Comparison of ENCODE assay signal across 10 cellular contexts in the genomic region with DNA sequence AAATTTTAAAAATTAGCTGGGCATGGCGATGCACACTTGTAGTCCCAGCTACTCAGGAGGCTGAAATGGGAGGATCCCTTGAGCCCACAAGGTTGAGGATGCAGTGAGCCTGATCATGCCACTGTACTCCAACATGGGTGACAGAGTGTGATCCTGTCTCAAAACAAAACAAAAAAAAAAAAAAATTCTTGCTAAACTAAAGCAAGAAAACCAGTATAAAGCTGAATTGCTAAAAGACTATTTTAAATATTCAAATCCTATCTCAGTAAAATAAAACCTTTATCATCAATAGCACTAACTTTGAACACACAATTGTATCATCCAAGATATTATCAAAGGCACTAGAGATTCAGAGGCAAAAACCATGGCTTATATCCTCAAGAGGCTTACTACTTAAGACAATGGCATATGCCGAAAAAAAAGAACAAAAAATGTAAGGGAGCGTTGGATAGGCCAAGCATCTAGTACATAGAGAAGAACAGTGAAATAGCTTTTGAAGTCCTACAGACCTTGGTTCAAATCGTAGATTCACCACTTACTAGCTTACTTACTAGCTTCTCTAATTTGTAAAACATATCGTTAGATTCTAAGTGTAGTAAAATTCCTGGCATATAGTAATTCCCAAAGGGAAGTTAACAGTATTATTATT. TPM values are rescaled to one million over a fixed set of nuclear protein-coding genes. Genes with fewer than 3 reads are reported as not detected.
A peak's percentile ranks its signal among the peaks of the same experiment; 100 is the strongest.
DNase-seq lines count a peak whose midpoint lies in the region; ATAC-seq and TF ChIP-seq lines count a peak whose summit lies in the region.
"Had no signal": no experiment of that assay in that cellular context is flagged by ENCODE, and none has a peak within 500 bp of the region (broad histone marks: within the 10 kb centered on the region; RNA-seq: fewer than 3 reads in every experiment).

No MANE protein-coding gene starts in this region.

- H2BK5ac ChIP-seq in trophoblast cell (ENCODE audit: low read depth, low read length, poor library complexity) = no peak overlapping the region

- H4K91ac ChIP-seq in trophoblast cell (ENCODE audit: low read depth, low read length) = no peak overlapping the region

- peaks cover 10% of the 10 kb centered on the region for H3K79me2 ChIP-seq in trophoblast cell (ENCODE audit: control insufficient read depth, insufficient read depth, low read length, poor library complexity)

- WGBS in trophoblast cell (ENCODE audit: extremely low coverage, insufficient coverage, insufficient read length) = no CpG with 5 or more reads among the region's 5 CpGs
- 91 to 93% methylated on average over 3 to 4 of the region's 5 CpGs for WGBS in endodermal cell (ENCODE audit: insufficient coverage in 1 of 2, insufficient read length in 1 of 2), 2 experiments

- H3K9me3 Mint-ChIP-seq in CD8-positive, alpha-beta T cell = no peaks in the 10 kb centered on the region
- no peaks in the 10 kb centered on the region for H3K9me3 Mint-ChIP-seq in chondrocyte (ENCODE audit: low read depth)
- H3K9me3 Mint-ChIP-seq in endodermal cell = no peaks in the 10 kb centered on the region

- H3K4me1 Mint-ChIP-seq in CD8-positive, alpha-beta T cell (ENCODE audit: low read depth) = peaks cover 78% of the 10 kb centered on the region
- H3K4me1 Mint-ChIP-seq in chondrocyte (ENCODE audit: low read depth) (peaks cover 53% of the 10 kb centered on the region), endodermal cell (peaks cover 29% of the 10 kb centered on the region)

- H3K36me3 Mint-ChIP-seq in CD8-positive, alpha-beta T cell = peaks cover 7% of the 10 kb centered on the region
- H3K36me3 Mint-ChIP-seq in chondrocyte (ENCODE audit: low read depth) (no peaks in the 10 kb centered on the region), endodermal cell (ENCODE audit: low read depth) (no peaks in the 10 kb centered on the region)

- intact Hi-C loops in CD8-positive, alpha-beta T cell (cut with DNase I, micrococcal nuclease) = loop anchor here (5.0 to 10.0 kb wide), 7 partner anchors 278 to 1122 kb away; a partner anchor contains a TSS

- ATAC-seq in CD8-positive, alpha-beta T cell = no peak
- no peak for ATAC-seq in GM21526 (IDR thresholded peaks at IDR 0.05; ENCODE audit: low FRiP score, unreplicated experiment)

- H3K4me3 Mint-ChIP-seq in CD8-positive, alpha-beta T cell = peak overlapping the region; percentile 77
- H3K4me3 Mint-ChIP-seq in chondrocyte (ENCODE audit: unreplicated experiment) (no peak overlapping the region), endodermal cell (no peak overlapping the region)

- H2BK12ac ChIP-seq in trophoblast cell (ENCODE audit: low read length) = no peak overlapping the region

- H3K36me3 ChIP-seq in CD8-positive, alpha-beta T cell (ENCODE audit: insufficient read depth, low read length) = no peaks in the 10 kb centered on the region
- H3K36me3 ChIP-seq in MG63 = 0 out of 2 replicates have a peak, but pooled peaks cover 2% of the 10 kb centered on the region
- no peaks in the 10 kb centered on the region for H3K36me3 ChIP-seq in trophoblast cell (ENCODE audit: control insufficient read depth in 1 of 2, insufficient read depth in 2 of 2, low read length in 2 of 2)
- no peaks in the 10 kb centered on the region for H3K36me3 ChIP-seq in endodermal cell (ENCODE audit: control insufficient read depth, insufficient read depth, low read length)

- H3K4me1 ChIP-seq in CD8-positive, alpha-beta T cell (ENCODE audit: insufficient read depth, low read length) = peaks cover 51% of the 10 kb centered on the region
- peaks cover 0 to 2% of the 10 kb centered on the region in 2 experiments for H3K4me1 ChIP-seq in trophoblast cell (ENCODE audit: control insufficient read depth in 1 of 2, insufficient read depth in 2 of 2, low read length in 2 of 2)
- no peaks in the 10 kb centered on the region for H3K4me1 ChIP-seq in endodermal cell (ENCODE audit: control insufficient read depth, insufficient read depth, low read length)

- no peak overlapping the region for H3K4me2 ChIP-seq in trophoblast cell (ENCODE audit: low read length)

- H3K27ac Mint-ChIP-seq in CD8-positive, alpha-beta T cell = peak overlapping the region; percentile 83
- H3K27ac Mint-ChIP-seq in chondrocyte (ENCODE audit: unreplicated experiment) (peak overlapping the region; percentile 17), endodermal cell (no peak overlapping the region)

- no peak overlapping the region for H4K12ac ChIP-seq in trophoblast cell (ENCODE audit: low read depth, low read length)

- no peaks in the 10 kb centered on the region for H3K27me3 ChIP-seq in CD8-positive, alpha-beta T cell (ENCODE audit: insufficient read depth, low read length)
- H3K27me3 ChIP-seq in MG63 = no peaks in the 10 kb centered on the region
- no peaks in the 10 kb centered on the region for H3K27me3 ChIP-seq in trophoblast cell (ENCODE audit: insufficient read depth, low read length)
- no peaks in the 10 kb centered on the region for H3K27me3 ChIP-seq in endodermal cell (ENCODE audit: control insufficient read depth, insufficient read depth, low read length, poor library complexity, severe bottlenecking)

- no peak overlapping the region for H2BK120ac ChIP-seq in trophoblast cell (ENCODE audit: insufficient read depth, low read length, poor library complexity)

- no peak for TF ChIP-seq CTCF in CD8-positive, alpha-beta T cell (IDR thresholded peaks at IDR 0.05)
- TF ChIP-seq CTCF in chondrocyte (IDR thresholded peaks at IDR 0.05) = no peak
- TF ChIP-seq CTCF in endodermal cell (conservative IDR thresholded peaks at IDR 0.05) = no peak

- POLR2A ChIA-PET in CD8-positive, alpha-beta T cell (lab: Charles Lee) = interaction anchor here (1.2 kb wide), 1 partner anchor 32 kb away, joined by 3 read pairs; no protein-coding TSS in a partner anchor

- no peak overlapping the region for H4K8ac ChIP-seq in trophoblast cell (ENCODE audit: low read depth, low read length)

- H3K79me1 ChIP-seq in trophoblast cell (ENCODE audit: low read length) = peaks cover 8% of the 10 kb centered on the region

- no peaks in the 10 kb centered on the region for H3K9me3 ChIP-seq in CD8-positive, alpha-beta T cell (ENCODE audit: low read length)
- H3K9me3 ChIP-seq in MG63 (no peaks in the 10 kb centered on the region), trophoblast cell (ENCODE audit: insufficient read depth, low read depth, low read length) (no peaks in the 10 kb centered on the region), endodermal cell (ENCODE audit: control insufficient read depth, low read length) (no peaks in the 10 kb centered on the region)

- no peak overlapping the region for H2AFZ ChIP-seq in trophoblast cell (ENCODE audit: insufficient read depth, low read length, poor library complexity)

- H3K9ac ChIP-seq in trophoblast cell (ENCODE audit: low read length) (no peak overlapping the region), endodermal cell (ENCODE audit: extremely low read depth, low read length, poor library complexity, severe bottlenecking) (no peak overlapping the region)

- peak overlapping the region; percentile 95 for H3K4ac ChIP-seq in trophoblast cell (ENCODE audit: low read depth, low read length)

- H2AK5ac ChIP-seq in trophoblast cell (ENCODE audit: low read length) = no peak overlapping the region

- no peak overlapping the region for H3K23ac ChIP-seq in trophoblast cell (ENCODE audit: low read length)

- no peak overlapping the region for H3K18ac ChIP-seq in trophoblast cell (ENCODE audit: low read length)

- DNase-seq in CD8-positive, alpha-beta T cell = no peak
- no peak for DNase-seq in MG63
- DNase-seq in chondrocyte (ENCODE audit: low spot score) = no peak
- no peak for DNase-seq in trophoblast cell
- DNase-seq in NOMO-1 treated with dmso at 0.1 percent for 144 hours (lab: John Stamatoyannopoulos, UW; ENCODE audit: unreplicated experiment) = no peak
- no peak for DNase-seq in endodermal cell
- DNase-seq in iPS-NIHi7 (ENCODE audit: extremely low spot score) = no peak
- DNase-seq: activated CD4-positive, alpha-beta T cell treated with anti-CD3 and anti-CD28 coated beads, Interleukin-2, amount 50 U/mL, for 4 hours; dermis blood vessel endothelial cell had no signal

- no peaks in the 10 kb centered on the region for H3K27me3 Mint-ChIP-seq in CD8-positive, alpha-beta T cell (ENCODE audit: low read depth)
- H3K27me3 Mint-ChIP-seq in chondrocyte (ENCODE audit: low read depth) = no peaks in the 10 kb centered on the region
- no peaks in the 10 kb centered on the region for H3K27me3 Mint-ChIP-seq in endodermal cell (ENCODE audit: insufficient read depth)

- H3K4me3 ChIP-seq in CD8-positive, alpha-beta T cell (ENCODE audit: low read depth, low read length) = no peak overlapping the region
- H3K4me3 ChIP-seq in MG63 = peak overlapping the region; percentile 30
- H3K4me3 ChIP-seq in trophoblast cell (ENCODE audit: low read depth, low read length) = no peak overlapping the region
- H3K4me3 ChIP-seq in endodermal cell (ENCODE audit: low read length) = no peak overlapping the region

- H3K27ac ChIP-seq in CD8-positive, alpha-beta T cell (ENCODE audit: low read depth, low read length) = no peak overlapping the region
- no peak overlapping the region for H3K27ac ChIP-seq in trophoblast cell (ENCODE audit: low read depth, low read length)
- no peak overlapping the region for H3K27ac ChIP-seq in endodermal cell (ENCODE audit: low read depth, low read length)

- CTCF ChIA-PET in CD8-positive, alpha-beta T cell (lab: Charles Lee) = interaction anchor here (1.9 kb wide), 1 partner anchor 20 kb away, joined by 6 read pairs; no protein-coding TSS in a partner anchor

- no peak overlapping the region for H3K14ac ChIP-seq in trophoblast cell (ENCODE audit: low read length)

RNA-seq across cellular contexts. Expression of a gene that starts 3.6 kb away (rescaled TPM):
- 10 to 100 TPM; 49.9 to 52.2 TPM for total RNA-seq in CD8-positive, alpha-beta T cell
- total RNA-seq in MG63 (2014; rRNA removed; shearing (Covaris generic); ENCODE audit: low replicate concordance) = 9.3 and 11.4 TPM in 2 replicates
- total RNA-seq in chondrocyte (81.4 to 93.0 TPM (median 82.3 TPM) in 3 replicates), endodermal cell (10 to 100 TPM; 45.0 to 46.9 TPM)
- polyA plus RNA-seq in trophoblast cell (2013) = 53.3 and 53.4 TPM in 2 replicates
- polyA plus RNA-seq in endodermal cell (2013, experiment 1 of 2) = 34.2 TPM
- 29.3 TPM for polyA plus RNA-seq in endodermal cell (2013, experiment 2 of 2)
